In the genomic region with DNA sequence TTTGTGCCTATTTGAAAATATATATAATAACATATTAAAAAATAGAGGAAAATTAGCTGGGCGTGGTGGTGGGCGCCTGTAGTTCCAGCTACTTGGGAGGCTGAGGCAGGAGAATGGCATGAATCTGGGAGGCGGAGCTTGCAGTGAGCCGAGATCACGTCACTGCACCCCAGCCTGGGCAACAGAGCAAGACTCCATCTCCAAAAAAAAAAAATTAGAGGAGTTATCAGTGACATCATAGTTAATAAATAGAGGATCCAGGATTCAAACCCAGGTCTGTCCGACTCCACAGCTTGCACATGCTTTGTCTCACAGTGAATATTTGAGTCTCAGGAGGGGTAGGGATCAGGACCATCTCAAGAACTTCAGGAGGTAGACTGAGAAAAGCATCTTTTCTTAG, we compare ENCODE assay signal across 3 cellular contexts. TPM values are rescaled to one million over a fixed set of nuclear protein-coding genes. Genes with fewer than 3 reads are reported as not detected.
"Had no signal": no experiment of that assay in that cellular context is flagged by ENCODE, and none has a peak within 500 bp of the region (broad histone marks: within the 10 kb centered on the region; RNA-seq: fewer than 3 reads in every experiment).

No MANE protein-coding gene starts in this region.

RNA-seq across cellular contexts. Expression of a gene that starts 22.2 kb away (rescaled TPM):
- total RNA-seq: OCI-LY7, PC-3, SJCRH30 had no signal
